ENCODE assay signal across 19 cellular contexts in genomic region chr2:160242863-160243552, GRCh38. TPM values are rescaled to one million over a fixed set of nuclear protein-coding genes. Genes with fewer than 3 reads are reported as not detected.
DNase-seq lines count a peak whose midpoint lies in the region; ATAC-seq, FAIRE-seq and TF ChIP-seq lines count a peak whose summit lies in the region.
"Had no signal": no experiment of that assay in that cellular context is flagged by ENCODE, and none has a peak within 500 bp of the region (broad histone marks: within the 10 kb centered on the region; RNA-seq: fewer than 3 reads in every experiment).

No MANE protein-coding gene starts in this region.

- TF ChIP-seq POLR2A in endothelial cell of umbilical vein (IDR thresholded peaks at IDR 0.05; ENCODE audit: low read depth, low read length) = no peak
- TF ChIP-seq POLR2A in suprapubic skin (IDR thresholded peaks at IDR 0.05) = no peak

- 82% methylated on average over 3 of the region's 3 CpGs for WGBS in suprapubic skin

- H3K27ac ChIP-seq in endothelial cell of umbilical vein (ENCODE audit: insufficient read depth, low read depth, low read length) (peak overlapping the region; percentile 82), suprapubic skin (no peak overlapping the region)

- H3K27ac Mint-ChIP-seq in nephron progenitor cell = peak overlapping the region; percentile 90
- H3K27ac Mint-ChIP-seq: activated naive CD4-positive, alpha-beta T cell treated with anti-CD3 and anti-CD28 coated beads, Interleukin-2, amount 10 ng/mL, durations not matched to agents 7 days and 5 days had no signal

- dilution Hi-C loops in endothelial cell of umbilical vein (cut with MboI; ENCODE audit: extremely low pct_ligation_motif_present, low sequenced_read_pairs) = no loop called here

- no peak overlapping the region for H3K9ac ChIP-seq in endothelial cell of umbilical vein (replicated peaks; ENCODE audit: extremely low read depth, insufficient read depth, low read length)

- H3K36me3 Mint-ChIP-seq in nephron progenitor cell (ENCODE audit: low read depth) = no peaks in the 10 kb centered on the region
- H3K36me3 Mint-ChIP-seq: activated naive CD4-positive, alpha-beta T cell treated with anti-CD3 and anti-CD28 coated beads, Interleukin-2, amount 10 ng/mL, durations not matched to agents 7 days and 5 days had no signal

- peaks cover 33% of the 10 kb centered on the region for H3K4me1 ChIP-seq in endothelial cell of umbilical vein (ENCODE audit: control insufficient read depth, extremely low read depth, insufficient read depth, low read length)
- peaks cover 20% of the 10 kb centered on the region for H3K4me1 ChIP-seq in suprapubic skin

- no TSS peak for BruUV-seq in endothelial cell of umbilical vein (replicated peaks; lab: Mats Ljungman, UMichigan)

- H3K4me1 Mint-ChIP-seq in nephron progenitor cell = peaks cover 84% of the 10 kb centered on the region
- H3K4me1 Mint-ChIP-seq: activated naive CD4-positive, alpha-beta T cell treated with anti-CD3 and anti-CD28 coated beads, Interleukin-2, amount 10 ng/mL, durations not matched to agents 7 days and 5 days had no signal

- H3K9me1 ChIP-seq in endothelial cell of umbilical vein (replicated peaks; ENCODE audit: control insufficient read depth, extremely low read depth, insufficient read depth, low read length) = no peaks in the 10 kb centered on the region

- no peak for TF ChIP-seq EP300 in suprapubic skin (IDR thresholded peaks at IDR 0.05)

- POLR2A ChIA-PET in endothelial cell of umbilical vein (lab: Charles Lee) = no interaction called here

- CTCF ChIA-PET in endothelial cell of umbilical vein (lab: Charles Lee) = interaction anchor here (1.8 to 3.1 kb wide), 2 partner anchors 9 to 133 kb away, joined by 7 to 18 read pairs; no protein-coding TSS in a partner anchor

- no peaks in the 10 kb centered on the region for H3K36me3 ChIP-seq in endothelial cell of umbilical vein (ENCODE audit: control insufficient read depth in 2 of 2, extremely low read depth in 1 of 2, insufficient read depth in 2 of 2, low read length in 2 of 2)
- no peaks in the 10 kb centered on the region for H3K36me3 ChIP-seq in suprapubic skin
- H3K36me3 ChIP-seq: thyroid gland had no signal

- ATAC-seq in HG02884 (IDR thresholded peaks at IDR 0.05; ENCODE audit: unreplicated experiment) = no peak

- FAIRE-seq in endothelial cell of umbilical vein (lab: Jason Lieb, UNC) = no peak

- H3K27me3 Mint-ChIP-seq in nephron progenitor cell (ENCODE audit: low read depth, poor library complexity) = no peaks in the 10 kb centered on the region

- H2AFZ ChIP-seq in endothelial cell of umbilical vein (ENCODE audit: low read depth, low read length) = no peak overlapping the region

- H3K4me3 Mint-ChIP-seq in nephron progenitor cell = peak overlapping the region; percentile 27
- H3K4me3 Mint-ChIP-seq: activated naive CD4-positive, alpha-beta T cell treated with anti-CD3 and anti-CD28 coated beads, Interleukin-2, amount 10 ng/mL, durations not matched to agents 7 days and 5 days; HFFc6 had no signal

- no peaks in the 10 kb centered on the region for H3K79me2 ChIP-seq in endothelial cell of umbilical vein (ENCODE audit: control insufficient read depth, insufficient read depth, low read length)

- no peaks in the 10 kb centered on the region for H3K9me3 Mint-ChIP-seq in nephron progenitor cell
- H3K9me3 Mint-ChIP-seq: activated naive CD4-positive, alpha-beta T cell treated with anti-CD3 and anti-CD28 coated beads, Interleukin-2, amount 10 ng/mL, durations not matched to agents 7 days and 5 days; HFFc6 had no signal

- DNase-seq in DMS 273 (lab: John Stamatoyannopoulos, UW; ENCODE audit: unreplicated experiment) (peak; percentile 72), NCI-H82 treated with DMSO at 0.1 percent for 48 hours (lab: John Stamatoyannopoulos, UW; ENCODE audit: unreplicated experiment) (peak; percentile 49), endothelial cell of umbilical vein (ENCODE audit: low read depth, low spot score) (no peak), nephron progenitor cell (no peak), NCI-H526 treated with DMSO at 0.1 percent for 48 hours (lab: John Stamatoyannopoulos, UW) (no peak), amygdala (lab: John Stamatoyannopoulos, UW) (no peak), suprapubic skin (ENCODE audit: low spot score in 2 of 2) (no peak)
- DNase-seq: activated CD4-positive, CD25-positive, alpha-beta regulatory T cell treated with anti-CD3 and anti-CD28 coated beads, Interleukin-2, amount 50 U/mL, for 72 hours; activated CD8-positive, alpha-beta memory T cell treated with anti-CD3 and anti-CD28 coated beads, Interleukin-2, amount 50 U/mL, for 48 hours; activated naive CD4-positive, alpha-beta T cell treated with anti-CD3 and anti-CD28 coated beads, Interleukin-2, amount 10 ng/mL, durations not matched to agents 7 days and 5 days; cerebellar nuclear complex; COR-L47; HFFc6; Karpas-422; NCI-H1436; NCI-H524 treated with DMSO at 0.1 percent for 48 hours; T-helper 2 cell; thyroid gland had no signal

- no peak overlapping the region for H3K4me2 ChIP-seq in endothelial cell of umbilical vein (ENCODE audit: insufficient read depth, low read length)

- H3K27me3 ChIP-seq in endothelial cell of umbilical vein (ENCODE audit: control insufficient read depth in 2 of 2, insufficient read depth in 2 of 2, low read length in 2 of 2) (no peaks in the 10 kb centered on the region), suprapubic skin (no peaks in the 10 kb centered on the region)
- H3K27me3 ChIP-seq: thyroid gland had no signal

- H3K9me3 ChIP-seq in endothelial cell of umbilical vein (replicated peaks; ENCODE audit: control insufficient read depth, insufficient read depth, low read length) (no peaks in the 10 kb centered on the region), suprapubic skin (no peaks in the 10 kb centered on the region)
- H3K9me3 ChIP-seq: thyroid gland had no signal

- H3K4me3 ChIP-seq in endothelial cell of umbilical vein (replicated peaks in 1 of 3; ENCODE audit: insufficient read depth in 1 of 3, low read depth in 1 of 3, low read length in 3 of 3) (no peak overlapping the region), suprapubic skin (no peak overlapping the region)
- H3K4me3 ChIP-seq: thyroid gland had no signal

- TF ChIP-seq CTCF in endothelial cell of umbilical vein (IDR thresholded peaks at IDR 0.05; ENCODE audit: extremely low read depth in 1 of 2, insufficient read depth in 1 of 2, low read depth in 1 of 2, low read length in 2 of 2) (no peak), nephron progenitor cell (IDR thresholded peaks at IDR 0.05) (no peak), suprapubic skin (IDR thresholded peaks at IDR 0.05) (no peak)

- intact Hi-C loops in endothelial cell of umbilical vein (cut with micrococcal nuclease) = loop anchor here (1.0 to 10.0 kb wide), 2 partner anchors 33 to 128 kb away; no protein-coding TSS in a partner anchor

- H4K20me1 ChIP-seq in endothelial cell of umbilical vein (replicated peaks; ENCODE audit: control insufficient read depth, extremely low read depth, insufficient read depth, low read length) = no peaks in the 10 kb centered on the region

TF ChIP-seq in endothelial cell of umbilical vein, 7 proteins besides CTCF, POLR2A, EP300 and RAD21:
- TF ChIP-seq GATA2 (IDR thresholded peaks at IDR 0.05; ENCODE audit: insufficient read depth, insufficient read length, low read depth, low read length) (no peak), FOS (IDR thresholded peaks at IDR 0.05; ENCODE audit: borderline replicate concordance, insufficient read depth, low read length) (no peak)

RNA-seq across cellular contexts. Expression of gene ITGB6, which starts 42.9 kb away (rescaled TPM):
- not detected in 2 replicates for total RNA-seq in endothelial cell of umbilical vein
- polyA plus RNA-seq in endothelial cell of umbilical vein = 0.03 and 0.05 TPM in 2 replicates
- 0.03 and 0.04 TPM in 2 replicates for polyA plus RNA-seq in endothelial cell of umbilical vein (2011; cell fraction: cytosol; rRNA removed)
- 0.11 and 0.13 TPM in 2 replicates for polyA plus RNA-seq in endothelial cell of umbilical vein (2011; cell fraction: nucleus; rRNA removed)
- polyA plus RNA-seq in endothelial cell of umbilical vein (2012) = 0.05 TPM in 2 replicates
- polyA minus RNA-seq in endothelial cell of umbilical vein = not detected in 2 replicates
- polyA minus RNA-seq in endothelial cell of umbilical vein (2011; cell fraction: cytosol; rRNA and poly(A)+ RNA removed) = not detected
- 0.14 TPM in 1 of 2 replicates, not detected in the other for polyA minus RNA-seq in endothelial cell of umbilical vein (2011; cell fraction: nucleus; rRNA and poly(A)+ RNA removed)
- 10 to 100 TPM in 2 of 4 donors, 1 to 10 TPM in 2; 4.4 to 13.8 (median 10.0) TPM for total RNA-seq in suprapubic skin

Comparison
In these comparisons a context has a peak if more than half of its experiments do, and no peak if none do; other contexts are left out.
1. DNase-seq: peak in DMS 273 (single experiment) and NCI-H82 treated with DMSO at 0.1 percent for 48 hours (single experiment); none in endothelial cell of umbilical vein (single experiment), nephron progenitor cell (single experiment), NCI-H526 treated with DMSO at 0.1 percent for 48 hours (single experiment), amygdala (0 of 56) and suprapubic skin (0 of 2).